In the genomic region with DNA sequence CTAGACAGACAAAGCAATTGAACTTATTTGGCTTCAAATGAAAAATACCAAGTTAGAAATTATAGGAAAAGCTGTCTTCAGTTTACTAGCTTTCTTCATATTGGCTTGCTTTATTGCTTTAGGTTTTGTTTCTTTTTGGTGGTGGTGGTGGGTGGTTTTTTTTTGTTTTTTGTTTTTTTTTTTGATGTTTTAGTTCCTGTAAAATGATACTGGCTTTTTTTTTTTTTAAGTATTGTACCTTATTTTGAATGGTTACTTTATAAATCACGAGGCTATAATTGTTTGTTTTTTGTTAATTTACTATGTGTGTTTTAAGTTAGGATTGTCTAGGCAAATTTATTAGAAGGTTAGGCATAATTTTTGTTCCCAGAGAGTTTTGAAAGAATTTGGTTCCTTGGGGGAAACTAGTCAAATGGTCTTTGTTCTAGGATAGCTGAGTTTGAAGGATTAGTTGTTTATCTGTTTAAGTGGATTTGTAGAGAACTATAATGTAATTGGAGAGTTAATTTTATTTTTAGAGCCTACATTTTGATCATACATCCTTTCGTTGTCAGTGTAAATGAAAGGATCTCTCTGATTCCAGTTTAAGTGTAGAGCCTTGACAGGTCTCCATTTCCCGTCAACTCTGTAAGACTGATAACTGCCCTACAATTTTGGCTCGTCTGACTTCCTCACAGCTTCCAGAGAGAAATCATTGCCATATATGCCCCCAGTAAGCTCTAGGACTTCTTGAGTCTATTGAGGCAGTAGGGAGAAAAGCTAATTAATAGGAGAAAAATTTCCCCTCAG, we compare ENCODE assay signal across 8 cellular contexts. TPM values are rescaled to one million over a fixed set of nuclear protein-coding genes. Genes with fewer than 3 reads are reported as not detected.
DNase-seq lines count a peak whose midpoint lies in the region; ATAC-seq and TF ChIP-seq lines count a peak whose summit lies in the region.

No MANE protein-coding gene starts in this region.

- H3K4me3 Mint-ChIP-seq in activated CD8-positive, alpha-beta memory T cell treated with anti-CD3 and anti-CD28 coated beads, Interleukin-2, amount 10 ng/mL, durations not matched to agents 7 days and 5 days, result peak overlapping the region; percentile 100
- H3K4me3 Mint-ChIP-seq in activated CD4-positive, alpha-beta memory T cell treated with anti-CD3 and anti-CD28 coated beads for 36 hours, result peak overlapping the region; percentile 99

- peak overlapping the region; percentile 99 to 100 for H3K27ac ChIP-seq in tibial artery

- intact Hi-C loops in activated CD4-positive, alpha-beta memory T cell treated with anti-CD3 and anti-CD28 coated beads for 36 hours (cut with micrococcal nuclease), result loop anchor here (10.0 kb wide), 1 partner anchor 1407 kb away; no protein-coding TSS in a partner anchor
- intact Hi-C loops in tibial artery (cut with DNase I; ENCODE audit: low total_unique reads), result no loop called here

- no peak for DNase-seq in activated CD8-positive, alpha-beta memory T cell treated with anti-CD3 and anti-CD28 coated beads, Interleukin-2, amount 10 ng/mL, durations not matched to agents 7 days and 5 days
- DNase-seq in activated CD8-positive, alpha-beta memory T cell treated with anti-CD3 and anti-CD28 coated beads, Interleukin-2, amount 50 U/mL, for 48 hours, result no peak
- DNase-seq in activated CD4-positive, alpha-beta memory T cell treated with anti-CD3 and anti-CD28 coated beads for 36 hours, result no peak
- DNase-seq in inferior parietal cortex (ENCODE audit: extremely low spot score), result peak; percentile 25
- DNase-seq in tibial artery, result no peak
- no peak for DNase-seq in NCI-H446 treated with DMSO at 0.1 percent for 48 hours (lab: John Stamatoyannopoulos, UW)
- no peak for DNase-seq in mucosa of gallbladder (ENCODE audit: low spot score)

- H3K27me3 Mint-ChIP-seq in activated CD8-positive, alpha-beta memory T cell treated with anti-CD3 and anti-CD28 coated beads, Interleukin-2, amount 10 ng/mL, durations not matched to agents 7 days and 5 days, result peaks cover 5% of the 10 kb centered on the region
- H3K27me3 Mint-ChIP-seq in activated CD4-positive, alpha-beta memory T cell treated with anti-CD3 and anti-CD28 coated beads for 36 hours, result no peaks in the 10 kb centered on the region

- peaks cover 42% of the 10 kb centered on the region for H3K4me1 Mint-ChIP-seq in activated CD8-positive, alpha-beta memory T cell treated with anti-CD3 and anti-CD28 coated beads, Interleukin-2, amount 10 ng/mL, durations not matched to agents 7 days and 5 days
- H3K4me1 Mint-ChIP-seq in activated CD4-positive, alpha-beta memory T cell treated with anti-CD3 and anti-CD28 coated beads for 36 hours (ENCODE audit: low read depth), result peaks cover 36% of the 10 kb centered on the region

- CTCF ChIA-PET in activated CD8-positive, alpha-beta memory T cell treated with anti-CD3 and anti-CD28 coated beads, Interleukin-2, amount 10 ng/mL, durations not matched to agents 7 days and 5 days (lab: Charles Lee), result interaction anchor here (0.9 to 5.7 kb wide), 8 partner anchors 8 to 92 kb away, joined by 3 to 58 read pairs (median 4); no protein-coding TSS in a partner anchor
- CTCF ChIA-PET in activated CD4-positive, alpha-beta memory T cell treated with anti-CD3 and anti-CD28 coated beads for 36 hours (lab: Charles Lee), result interaction anchor here (0.6 to 5.7 kb wide), 2 partner anchors 35 to 58 kb away, joined by 3 to 52 read pairs; no protein-coding TSS in a partner anchor

- TF ChIP-seq CTCF in tibial artery (IDR thresholded peaks at IDR 0.05), result no peak

- H3K4me1 ChIP-seq in tibial artery, result peaks cover 0 to 43% (median 19%) of the 10 kb centered on the region in 4 donors

- peak overlapping the region; percentile 76 to 82 for H3K4me3 ChIP-seq in tibial artery

- ATAC-seq in activated CD8-positive, alpha-beta memory T cell treated with anti-CD3 and anti-CD28 coated beads, Interleukin-2, amount 10 ng/mL, durations not matched to agents 7 days and 5 days, result no peak
- ATAC-seq in HG03342 (IDR thresholded peaks at IDR 0.05; ENCODE audit: unreplicated experiment), result no peak

- POLR2A ChIA-PET in activated CD4-positive, alpha-beta memory T cell treated with anti-CD3 and anti-CD28 coated beads for 36 hours (lab: Charles Lee), result interaction anchor here (0.7 to 14.2 kb wide), 12 partner anchors 8 to 244 kb away, joined by 3 to 251 read pairs (median 5); no protein-coding TSS in a partner anchor

- no peaks in the 10 kb centered on the region for H3K9me3 Mint-ChIP-seq in activated CD8-positive, alpha-beta memory T cell treated with anti-CD3 and anti-CD28 coated beads, Interleukin-2, amount 10 ng/mL, durations not matched to agents 7 days and 5 days (ENCODE audit: low read depth)
- peaks cover 2% of the 10 kb centered on the region for H3K9me3 Mint-ChIP-seq in activated CD4-positive, alpha-beta memory T cell treated with anti-CD3 and anti-CD28 coated beads for 36 hours

- H3K27ac Mint-ChIP-seq in activated CD8-positive, alpha-beta memory T cell treated with anti-CD3 and anti-CD28 coated beads, Interleukin-2, amount 10 ng/mL, durations not matched to agents 7 days and 5 days, result peak overlapping the region; percentile 100
- H3K27ac Mint-ChIP-seq in activated CD4-positive, alpha-beta memory T cell treated with anti-CD3 and anti-CD28 coated beads for 36 hours, result peak overlapping the region; percentile 100

- no peaks in the 10 kb centered on the region for H3K27me3 ChIP-seq in tibial artery

- peaks cover 59% of the 10 kb centered on the region for H3K36me3 Mint-ChIP-seq in activated CD8-positive, alpha-beta memory T cell treated with anti-CD3 and anti-CD28 coated beads, Interleukin-2, amount 10 ng/mL, durations not matched to agents 7 days and 5 days
- peaks cover 64% of the 10 kb centered on the region for H3K36me3 Mint-ChIP-seq in activated CD4-positive, alpha-beta memory T cell treated with anti-CD3 and anti-CD28 coated beads for 36 hours

- H3K36me3 ChIP-seq in tibial artery, result no peaks in the 10 kb centered on the region

- H3K9me3 ChIP-seq in tibial artery, result no peaks in the 10 kb centered on the region

RNA-seq across cellular contexts. Expression of a gene that starts 3.5 kb away (rescaled TPM):
- total RNA-seq in activated CD8-positive, alpha-beta memory T cell treated with anti-CD3 and anti-CD28 coated beads, Interleukin-2, amount 10 ng/mL, durations not matched to agents 7 days and 5 days, result 100 to 1,000 TPM; 110 to 127 TPM
- 10 to 100 TPM; 92.1 to 98.6 TPM for total RNA-seq in activated CD4-positive, alpha-beta memory T cell treated with anti-CD3 and anti-CD28 coated beads for 36 hours
- total RNA-seq in mucosa of gallbladder, result 81.5 TPM
